Comparison of ENCODE assay signal across 8 cellular contexts in genomic region chr6:11366183-11366933, GRCh38.
DNase-seq lines count a peak whose midpoint lies in the region; ATAC-seq and TF ChIP-seq lines count a peak whose summit lies in the region.
"Had no signal": no experiment of that assay in that cellular context is flagged by ENCODE, and none has a peak within 500 bp of the region (broad histone marks: within the 10 kb centered on the region; RNA-seq: fewer than 3 reads in every experiment).

No MANE protein-coding gene starts in this region.

- intact Hi-C loops in transverse colon (cut with DNase I; ENCODE audit: low total_unique reads) = no loop called here

- no peak overlapping the region for H3K4me3 ChIP-seq in transverse colon

- no peak for TF ChIP-seq EP300 in transverse colon (IDR thresholded peaks at IDR 0.05; ENCODE audit: low read depth)

- ATAC-seq in GM19043 (IDR thresholded peaks at IDR 0.05; ENCODE audit: low read depth, unreplicated experiment) (peak; percentile 70), HG02852 (IDR thresholded peaks at IDR 0.05; ENCODE audit: unreplicated experiment) (peak; percentile 76)
- ATAC-seq: Panc1 had no signal

- in situ Hi-C loops in transverse colon (cut with MboI; ENCODE audit: low pct_ligation_motif_present in 1 of 4, low pct_unique_long_range_greater_than_20kb in 1 of 4, low sequenced_read_pairs in 3 of 4) = no loop called here

- no peak for TF ChIP-seq POLR2A in transverse colon (IDR thresholded peaks at IDR 0.05)

- no peaks in the 10 kb centered on the region for H3K36me3 ChIP-seq in transverse colon

- peaks cover 7 to 27% (median 16%) of the 10 kb centered on the region in 4 donors for H3K4me1 ChIP-seq in transverse colon

- no peak for TF ChIP-seq CTCF in transverse colon (IDR thresholded peaks at IDR 0.05)

- peak overlapping the region; percentile 57 to 64 (median 61) for H3K27ac ChIP-seq in transverse colon

- DNase-seq in T-helper 9 cell (peak; percentile 13), glomerular visceral epithelial cell (ENCODE audit: extremely low spot score) (peak; percentile 25), transverse colon (no peak), HT-29 (ENCODE audit: low spot score) (no peak), islet precursor cell (no peak)

- 62 to 74% methylated on average over 5 to 7 of the region's 7 CpGs for WGBS in transverse colon (ENCODE audit: low coverage in 1 of 2), 2 donors

- H3K9me3 ChIP-seq in transverse colon = no peaks in the 10 kb centered on the region

- H3K27me3 ChIP-seq in transverse colon = no peaks in the 10 kb centered on the region

Comparison
In these comparisons a context has a peak if more than half of its experiments do, and no peak if none do; other contexts are left out.
1. DNase-seq: peak in T-helper 9 cell (single experiment) and glomerular visceral epithelial cell (single experiment); none in transverse colon (single experiment), HT-29 (single experiment) and islet precursor cell (single experiment).